31 cellular contexts compared by ENCODE assay signal in genomic region chr11:28849053-28849452, GRCh38.
"Had no signal": no experiment of that assay in that cellular context is flagged by ENCODE, and none has a peak within 500 bp of the region (broad histone marks: within the 10 kb centered on the region; RNA-seq: fewer than 3 reads in every experiment).

No MANE protein-coding gene starts in this region.

- H3K36me3 Mint-ChIP-seq: activated CD8-positive, alpha-beta memory T cell treated with anti-CD3 and anti-CD28 coated beads, Interleukin-2, amount 10 ng/mL, durations not matched to agents 7 days and 5 days; activated naive CD4-positive, alpha-beta T cell treated with anti-CD3 and anti-CD28 coated beads, Interleukin-2, amount 10 ng/mL, durations not matched to agents 7 days and 5 days; activated naive CD8-positive, alpha-beta T cell had no signal

- H3K4me3 ChIP-seq: ascending aorta, Peyer's patch, SJCRH30, SK-N-MC had no signal

- ATAC-seq: activated CD8-positive, alpha-beta memory T cell treated with anti-CD3 and anti-CD28 coated beads, Interleukin-2, amount 10 ng/mL, durations not matched to agents 7 days and 5 days had no signal

- H3K4me1 Mint-ChIP-seq: activated CD4-positive, alpha-beta memory T cell treated with anti-CD3 and anti-CD28 coated beads, Interleukin-2, amount 10 ng/mL, durations not matched to agents 7 days and 5 days; activated CD8-positive, alpha-beta memory T cell treated with anti-CD3 and anti-CD28 coated beads, Interleukin-2, amount 10 ng/mL, durations not matched to agents 7 days and 5 days; activated naive CD4-positive, alpha-beta T cell treated with anti-CD3 and anti-CD28 coated beads, Interleukin-2, amount 10 ng/mL, durations not matched to agents 7 days and 5 days had no signal

- DNase-seq: activated CD4-positive, alpha-beta memory T cell treated with anti-CD3 and anti-CD28 coated beads, Interleukin-2, amount 10 ng/mL, durations not matched to agents 7 days and 5 days; activated CD4-positive, alpha-beta T cell treated with anti-CD3 and anti-CD28 coated beads for 1 hour; activated CD4-positive, alpha-beta T cell treated with anti-CD3 and anti-CD28 coated beads for 48 hours; activated CD4-positive, CD25-positive, alpha-beta regulatory T cell; activated CD8-positive, alpha-beta memory T cell treated with anti-CD3 and anti-CD28 coated beads for 24 hours; activated CD8-positive, alpha-beta memory T cell treated with anti-CD3 and anti-CD28 coated beads, Interleukin-2, amount 10 ng/mL, durations not matched to agents 7 days and 5 days; activated CD8-positive, alpha-beta memory T cell treated with anti-CD3 and anti-CD28 coated beads, Interleukin-2, amount 50 U/mL, for 48 hours; activated effector memory CD4-positive, alpha-beta T cell treated with Interleukin-2 at 50 U/mL for 16 hours; activated naive CD4-positive, alpha-beta T cell treated with anti-CD3 and anti-CD28 coated beads, Interleukin-2, amount 10 ng/mL, durations not matched to agents 7 days and 5 days; activated T-cell treated with anti-CD3 and anti-CD28 coated beads, Interleukin-2, amount 50 U/mL, for 48 hours; amygdala; caudate nucleus; Kasumi-1; KG1; MM.1S; MV-4-11; NCI-H1092; NCI-H1436 treated with DMSO at 0.1 percent for 48 hours; NCI-H1694 treated with DMSO at 0.1 percent for 48 hours; NCI-H2029; NCI-H345; NCI-H524 treated with DMSO at 0.1 percent for 48 hours; Peyer's patch; Right ventricle myocardium superior; RPMI8226; SJCRH30; T1000; WERI-Rb-1 had no signal

- H3K27me3 Mint-ChIP-seq: activated CD4-positive, alpha-beta memory T cell treated with anti-CD3 and anti-CD28 coated beads, Interleukin-2, amount 10 ng/mL, durations not matched to agents 7 days and 5 days; activated CD8-positive, alpha-beta memory T cell treated with anti-CD3 and anti-CD28 coated beads, Interleukin-2, amount 10 ng/mL, durations not matched to agents 7 days and 5 days; activated naive CD4-positive, alpha-beta T cell treated with anti-CD3 and anti-CD28 coated beads, Interleukin-2, amount 10 ng/mL, durations not matched to agents 7 days and 5 days; activated naive CD8-positive, alpha-beta T cell had no signal

- H3K27me3 ChIP-seq: ascending aorta, Peyer's patch, SJCRH30 had no signal

- H3K4me1 ChIP-seq: ascending aorta, Peyer's patch, SJCRH30 had no signal

- H3K27ac Mint-ChIP-seq: activated CD4-positive, alpha-beta memory T cell treated with anti-CD3 and anti-CD28 coated beads, Interleukin-2, amount 10 ng/mL, durations not matched to agents 7 days and 5 days; activated CD8-positive, alpha-beta memory T cell treated with anti-CD3 and anti-CD28 coated beads, Interleukin-2, amount 10 ng/mL, durations not matched to agents 7 days and 5 days; activated naive CD4-positive, alpha-beta T cell treated with anti-CD3 and anti-CD28 coated beads, Interleukin-2, amount 10 ng/mL, durations not matched to agents 7 days and 5 days; activated naive CD8-positive, alpha-beta T cell had no signal

- H3K9me3 ChIP-seq: ascending aorta, Peyer's patch, SJCRH30 had no signal

- H3K4me3 Mint-ChIP-seq: activated CD4-positive, alpha-beta memory T cell treated with anti-CD3 and anti-CD28 coated beads, Interleukin-2, amount 10 ng/mL, durations not matched to agents 7 days and 5 days; activated CD8-positive, alpha-beta memory T cell treated with anti-CD3 and anti-CD28 coated beads, Interleukin-2, amount 10 ng/mL, durations not matched to agents 7 days and 5 days; activated naive CD4-positive, alpha-beta T cell treated with anti-CD3 and anti-CD28 coated beads, Interleukin-2, amount 10 ng/mL, durations not matched to agents 7 days and 5 days; activated naive CD8-positive, alpha-beta T cell had no signal

- H3K27ac ChIP-seq: ascending aorta, Peyer's patch, SJCRH30, SK-N-MC, WERI-Rb-1 had no signal

- H3K36me3 ChIP-seq: ascending aorta, Peyer's patch, SJCRH30, WERI-Rb-1 had no signal
